In genomic region chrX:134236690-134237362, GRCh38 we compare ENCODE assay signal across 8 cellular contexts. TPM values are rescaled to one million over a fixed set of nuclear protein-coding genes. Genes with fewer than 3 reads are reported as not detected.
DNase-seq lines count a peak whose midpoint lies in the region; ATAC-seq and TF ChIP-seq lines count a peak whose summit lies in the region.

Gene CCDC160 (plus strand): TSS chrX:134237182. CDS start chrX:134244801, 7,619 bp downstream.

- H3K4me1 ChIP-seq in lower lobe of right lung, result no peaks in the 10 kb centered on the region

- intact Hi-C loops in lower lobe of right lung (cut with DNase I), result no loop called here

- no peak for TF ChIP-seq CTCF in lower lobe of right lung (IDR thresholded peaks at IDR 0.05)

- ATAC-seq in lower lobe of right lung (peak; percentile 57 to 74), HG03520 (IDR thresholded peaks at IDR 0.05; ENCODE audit: unreplicated experiment) (no peak)

- H3K4me3 ChIP-seq in lower lobe of right lung, result peak within 1 kb of the TSS; percentile 46

- H3K36me3 ChIP-seq in lower lobe of right lung, result no peaks in the 10 kb centered on the region

- no peak within 1 kb of the TSS for H3K27ac ChIP-seq in lower lobe of right lung
- H3K27ac ChIP-seq in substantia nigra (ENCODE audit: low read depth, low read length, poor library complexity, severe bottlenecking), result peak within 1 kb of the TSS; percentile 49

- DNase-seq in activated T-cell treated with anti-CD3 and anti-CD28 coated beads for 48 hours (ENCODE audit: low read depth) (peak; percentile 4), NCI-H460 (ENCODE audit: extremely low read depth, low read depth) (peak; percentile 16), dermis blood vessel endothelial cell (peak; percentile 28), lower lobe of right lung (peak; percentile 64), substantia nigra (lab: John Stamatoyannopoulos, UW) (peak in 45 of 49 donors; percentile 4 to 72 (median 39)), RKO (ENCODE audit: low spot score) (no peak)
- no peak for DNase-seq in activated T-cell treated with anti-CD3 and anti-CD28 coated beads, Interleukin-2, amount 50 U/mL, for 1 hour

- H3K9me3 ChIP-seq in lower lobe of right lung, result no peaks in the 10 kb centered on the region

- H3K27me3 ChIP-seq in lower lobe of right lung (ENCODE audit: low read depth), result no peaks in the 10 kb centered on the region

RNA-seq across cellular contexts. Expression of gene CCDC160, which starts in this region (rescaled TPM):
- not detected in 2 replicates for total RNA-seq in NCI-H460 (2014; rRNA removed; shearing (Covaris generic))
- not detected in 2 replicates for polyA plus RNA-seq in NCI-H460 (2014; cell fraction: nucleus; rRNA removed)
- not detected in 2 replicates for total RNA-seq in dermis blood vessel endothelial cell
- 0.38 TPM for total RNA-seq in lower lobe of right lung

Comparison
In these comparisons a context has a peak if more than half of its experiments do, and no peak if none do; other contexts are left out.
1. DNase-seq: peak in activated T-cell treated with anti-CD3 and anti-CD28 coated beads for 48 hours (single experiment) and substantia nigra (45 of 49); none in activated T-cell treated with anti-CD3 and anti-CD28 coated beads, Interleukin-2, amount 50 U/mL, for 1 hour (single experiment) and RKO (single experiment).
2. Peak in DNase-seq in NCI-H460; RNA of the gene not detected or under 1 TPM.
3. Peak in DNase-seq in dermis blood vessel endothelial cell; RNA of the gene not detected or under 1 TPM.
4. Peak in DNase-seq, ATAC-seq and H3K4me3 ChIP-seq in lower lobe of right lung; RNA of the gene not detected or under 1 TPM.